1 cellular context compared by ENCODE assay signal in the genomic region with DNA sequence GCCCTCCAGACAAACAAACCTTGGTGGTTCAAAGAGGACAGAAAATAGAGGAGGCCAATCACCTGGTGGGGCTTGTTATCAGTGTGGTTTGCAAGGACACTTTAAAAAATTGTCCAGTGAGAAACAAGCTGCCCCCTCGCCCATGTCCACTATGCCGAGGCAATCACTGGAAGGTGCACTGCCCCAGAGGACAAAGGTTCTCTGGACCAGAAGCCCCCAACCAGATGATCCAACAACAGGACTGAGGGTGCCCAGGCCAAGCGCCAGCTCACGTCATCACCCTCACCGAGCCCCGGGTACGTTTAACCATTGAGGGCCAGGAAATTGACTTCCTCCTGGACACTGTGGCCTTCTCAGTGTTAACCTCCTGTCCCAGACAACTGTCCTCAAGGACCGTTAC.
TF ChIP-seq lines count a peak whose summit lies in the region.

No MANE protein-coding gene starts in this region.

TF ChIP-seq in HepG2, 621 proteins besides CTCF, POLR2A, EP300 and RAD21 (continued from another document):
- TF ChIP-seq, protein P1, sequence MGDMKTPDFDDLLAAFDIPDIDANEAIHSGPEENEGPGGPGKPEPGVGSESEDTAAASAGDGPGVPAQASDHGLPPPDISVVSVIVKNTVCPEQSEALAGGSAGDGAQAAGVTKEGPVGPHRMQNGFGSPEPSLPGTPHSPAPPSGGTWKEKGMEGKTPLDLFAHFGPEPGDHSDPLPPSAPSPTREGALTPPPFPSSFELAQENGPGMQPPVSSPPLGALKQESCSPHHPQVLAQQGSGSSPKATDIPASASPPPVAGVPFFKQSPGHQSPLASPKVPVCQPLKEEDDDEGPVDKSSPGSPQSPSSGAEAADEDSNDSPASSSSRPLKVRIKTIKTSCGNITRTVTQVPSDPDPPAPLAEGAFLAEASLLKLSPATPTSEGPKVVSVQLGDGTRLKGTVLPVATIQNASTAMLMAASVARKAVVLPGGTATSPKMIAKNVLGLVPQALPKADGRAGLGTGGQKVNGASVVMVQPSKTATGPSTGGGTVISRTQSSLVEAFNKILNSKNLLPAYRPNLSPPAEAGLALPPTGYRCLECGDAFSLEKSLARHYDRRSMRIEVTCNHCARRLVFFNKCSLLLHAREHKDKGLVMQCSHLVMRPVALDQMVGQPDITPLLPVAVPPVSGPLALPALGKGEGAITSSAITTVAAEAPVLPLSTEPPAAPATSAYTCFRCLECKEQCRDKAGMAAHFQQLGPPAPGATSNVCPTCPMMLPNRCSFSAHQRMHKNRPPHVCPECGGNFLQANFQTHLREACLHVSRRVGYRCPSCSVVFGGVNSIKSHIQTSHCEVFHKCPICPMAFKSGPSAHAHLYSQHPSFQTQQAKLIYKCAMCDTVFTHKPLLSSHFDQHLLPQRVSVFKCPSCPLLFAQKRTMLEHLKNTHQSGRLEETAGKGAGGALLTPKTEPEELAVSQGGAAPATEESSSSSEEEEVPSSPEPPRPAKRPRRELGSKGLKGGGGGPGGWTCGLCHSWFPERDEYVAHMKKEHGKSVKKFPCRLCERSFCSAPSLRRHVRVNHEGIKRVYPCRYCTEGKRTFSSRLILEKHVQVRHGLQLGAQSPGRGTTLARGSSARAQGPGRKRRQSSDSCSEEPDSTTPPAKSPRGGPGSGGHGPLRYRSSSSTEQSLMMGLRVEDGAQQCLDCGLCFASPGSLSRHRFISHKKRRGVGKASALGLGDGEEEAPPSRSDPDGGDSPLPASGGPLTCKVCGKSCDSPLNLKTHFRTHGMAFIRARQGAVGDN (CRISPR knock-in tag; IDR thresholded peaks at IDR 0.05), result peak; percentile 35
